Comparison of ENCODE assay signal across 26 cellular contexts in genomic region chr16:67093098-67093732, GRCh38. TPM values are rescaled to one million over a fixed set of nuclear protein-coding genes. Genes with fewer than 3 reads are reported as not detected.
"Had no signal": no experiment of that assay in that cellular context is flagged by ENCODE, and none has a peak within 500 bp of the region (broad histone marks: within the 10 kb centered on the region; RNA-seq: fewer than 3 reads in every experiment).

No MANE protein-coding gene starts in this region.

- H3K9me3 Mint-ChIP-seq: activated naive CD4-positive, alpha-beta T cell treated with anti-CD3 and anti-CD28 coated beads, Interleukin-2, amount 50 U/mL, for 24 hours; effector memory CD8-positive, alpha-beta T cell; memory B cell had no signal

- H3K4me1 ChIP-seq: adrenal gland, ascending aorta, gastroesophageal sphincter, thyroid gland had no signal

- DNase-seq: activated CD4-positive, alpha-beta T cell treated with anti-CD3 and anti-CD28 coated beads, Interleukin-2, amount 50 U/mL, for 4 hours; activated CD4-positive, CD25-positive, alpha-beta regulatory T cell; activated CD8-positive, alpha-beta memory T cell treated with anti-CD3 and anti-CD28 coated beads for 24 hours; activated gamma-delta T cell treated with Interleukin-2 at 50 U/mL for 16 hours; adrenal gland; brain microvascular endothelial cell; caudate nucleus; effector memory CD8-positive, alpha-beta T cell; head of caudate nucleus; islet precursor cell; left cardiac atrium; occipital lobe; posterior cingulate gyrus; stimulated activated CD4-positive, alpha-beta T cell treated with anti-CD3 and anti-CD28 coated beads, Interleukin-4, amount 100 ng/mL, for 24 hours; stimulated activated naive CD8-positive, alpha-beta T cell treated with anti-CD3 and anti-CD28 coated beads, Interleukin-15, Interleukin-2, amounts not matched to agents 100 U/mL and 50 U/mL, for 24 hours; SW 1271; T-helper 17 cell; thyroid gland had no signal

- H3K27me3 ChIP-seq: adrenal gland, ascending aorta, brain microvascular endothelial cell, gastroesophageal sphincter, thyroid gland had no signal

- H3K27me3 Mint-ChIP-seq: activated naive CD4-positive, alpha-beta T cell treated with anti-CD3 and anti-CD28 coated beads, Interleukin-2, amount 50 U/mL, for 24 hours; effector memory CD8-positive, alpha-beta T cell; memory B cell; T-helper 17 cell had no signal

- H3K36me3 ChIP-seq: ascending aorta, thyroid gland had no signal

- H3K4me3 ChIP-seq: adrenal gland, ascending aorta, gastroesophageal sphincter, SK-N-MC, thyroid gland had no signal

- H3K27ac ChIP-seq: adrenal gland, ascending aorta, brain microvascular endothelial cell, epithelial cell of prostate, gastroesophageal sphincter, SK-N-MC, thyroid gland had no signal

- H3K36me3 Mint-ChIP-seq: activated naive CD4-positive, alpha-beta T cell treated with anti-CD3 and anti-CD28 coated beads, Interleukin-2, amount 50 U/mL, for 24 hours had no signal

- H3K4me3 Mint-ChIP-seq: activated naive CD4-positive, alpha-beta T cell treated with anti-CD3 and anti-CD28 coated beads, Interleukin-2, amount 50 U/mL, for 24 hours; effector memory CD8-positive, alpha-beta T cell; memory B cell; T-helper 17 cell had no signal

- FAIRE-seq: colon had no signal

- H3K9me3 ChIP-seq: adrenal gland, ascending aorta, gastroesophageal sphincter, thyroid gland had no signal

- ATAC-seq: effector memory CD8-positive, alpha-beta T cell; gastroesophageal sphincter; left cardiac atrium; T-helper 17 cell had no signal

- H3K27ac Mint-ChIP-seq: memory B cell, T-helper 17 cell had no signal

RNA-seq across cellular contexts. Expression of gene B3GNT9, which starts 57.6 kb away (rescaled TPM):
- polyA plus RNA-seq: neural cell had no signal
